21 cellular contexts compared by ENCODE assay signal in genomic region chr15:28179270-28179669, GRCh38.
A peak's percentile ranks its signal among the peaks of the same experiment; 100 is the strongest.
DNase-seq lines count a peak whose midpoint lies in the region; ATAC-seq and TF ChIP-seq lines count a peak whose summit lies in the region.
"Had no signal": no experiment of that assay in that cellular context is flagged by ENCODE, and none has a peak within 500 bp of the region (broad histone marks: within the 10 kb centered on the region; RNA-seq: fewer than 3 reads in every experiment).

No MANE protein-coding gene starts in this region.

- TF ChIP-seq CTCF in heart right ventricle (IDR thresholded peaks at IDR 0.05) = no peak

- no peaks in the 10 kb centered on the region for H3K27me3 ChIP-seq in CD4-positive, CD25-positive, alpha-beta regulatory T cell (ENCODE audit: control insufficient read depth, insufficient read depth, low read length)
- H3K27me3 ChIP-seq in heart right ventricle = no peaks in the 10 kb centered on the region
- no peaks in the 10 kb centered on the region for H3K27me3 ChIP-seq in right cardiac atrium (ENCODE audit: control insufficient read depth, insufficient read depth)
- H3K27me3 ChIP-seq: BE2C; BLaER1 treated with 17β-estradiol and CSF1 and Interleukin-3, amounts not matched to agents 10 nM and 100 nM had no signal

- no peaks in the 10 kb centered on the region for H3K9me3 ChIP-seq in CD4-positive, CD25-positive, alpha-beta regulatory T cell (ENCODE audit: control insufficient read depth in 2 of 2, low read length in 2 of 2)
- H3K9me3 ChIP-seq in heart right ventricle = no peaks in the 10 kb centered on the region
- no peaks in the 10 kb centered on the region for H3K9me3 ChIP-seq in right cardiac atrium (ENCODE audit: control insufficient read depth, low read length)
- H3K9me3 ChIP-seq: BE2C; BLaER1 treated with 17β-estradiol and CSF1 and Interleukin-3, amounts not matched to agents 10 nM and 100 nM had no signal

- no peak overlapping the region for H3K4me3 ChIP-seq in CD4-positive, CD25-positive, alpha-beta regulatory T cell (ENCODE audit: low read depth, low read length)
- H3K4me3 ChIP-seq in heart right ventricle (no peak overlapping the region), right cardiac atrium (ENCODE audit: low read length) (no peak overlapping the region)
- H3K4me3 ChIP-seq: BLaER1 treated with 17β-estradiol and CSF1 and Interleukin-3, amounts not matched to agents 10 nM and 100 nM; GM23338 had no signal

- no peak for DNase-seq in activated T-cell treated with anti-CD3 and anti-CD28 coated beads, Interleukin-2, amount 50 U/mL, for 72 hours
- DNase-seq in activated T-cell treated with anti-CD3 and anti-CD28 coated beads for 4 hours (no peak), heart right ventricle (no peak), right cardiac atrium (no peak), hypothalamus (lab: John Stamatoyannopoulos, UW) (no peak), ACHN (no peak)
- no peak for DNase-seq in CD4-positive, CD25-positive, alpha-beta regulatory T cell
- DNase-seq: AML-193; BE2C; Calu3; CD4-positive, alpha-beta memory T cell; COR-L47; DMS53; DMS79 treated with DMSO at 0.1 percent for 48 hours; GF-D8; H9 had no signal

- H3K4me1 ChIP-seq in CD4-positive, CD25-positive, alpha-beta regulatory T cell (ENCODE audit: control insufficient read depth, insufficient read depth, low read length, poor library complexity, severe bottlenecking) = no peaks in the 10 kb centered on the region
- peaks cover 0 to 10% (median 0%) of the 10 kb centered on the region in 9 donors for H3K4me1 ChIP-seq in heart right ventricle
- H3K4me1 ChIP-seq in right cardiac atrium (ENCODE audit: control insufficient read depth, insufficient read depth, low read length) = peaks cover 3% of the 10 kb centered on the region
- H3K4me1 ChIP-seq: BE2C; BLaER1 treated with 17β-estradiol and CSF1 and Interleukin-3, amounts not matched to agents 10 nM and 100 nM had no signal

- in situ Hi-C loops in ACHN (cut with HindIII; ENCODE audit: low pct_ligation_motif_present, low pct_unique_long_range_greater_than_20kb, low sequenced_read_pairs) = no loop called here

- ATAC-seq in activated T-cell treated with anti-CD3 and anti-CD28 coated beads, Interleukin-2, amount 50 U/mL, for 72 hours (replicated peaks in 1 of 2) = no peak
- no peak for ATAC-seq in CD4-positive, CD25-positive, alpha-beta regulatory T cell (ENCODE audit: low read depth in 2 of 2)
- ATAC-seq in heart right ventricle (peak in 7 of 8 donors; percentile 46 to 93 (median 69)), right cardiac atrium (peak; percentile 28 to 64)
- ATAC-seq: GM23338, HCT116 had no signal

- no peaks in the 10 kb centered on the region for H3K4me1 Mint-ChIP-seq in activated T-cell treated with anti-CD3 and anti-CD28 coated beads, Interleukin-2, amount 50 U/mL, for 72 hours (ENCODE audit: low read depth)
- peaks cover 0 to 7% (median 0%) of the 10 kb centered on the region in 4 donors for H3K4me1 Mint-ChIP-seq in CD4-positive, CD25-positive, alpha-beta regulatory T cell
- H3K4me1 Mint-ChIP-seq: GM23338, H9 had no signal

- WGBS in heart right ventricle, 2 donors = 44 to 66% methylated on average over 4 of the region's 4 CpGs
- WGBS in right cardiac atrium = 58% methylated on average over 4 of the region's 4 CpGs

- H3K4me3 Mint-ChIP-seq in activated T-cell treated with anti-CD3 and anti-CD28 coated beads, Interleukin-2, amount 50 U/mL, for 72 hours = no peak overlapping the region
- no peak overlapping the region for H3K4me3 Mint-ChIP-seq in CD4-positive, CD25-positive, alpha-beta regulatory T cell
- H3K4me3 Mint-ChIP-seq: CD14-positive monocyte; CD4-positive, alpha-beta memory T cell; GM23338; H9 had no signal

- no peaks in the 10 kb centered on the region for H3K27me3 Mint-ChIP-seq in activated T-cell treated with anti-CD3 and anti-CD28 coated beads, Interleukin-2, amount 50 U/mL, for 72 hours (ENCODE audit: low read depth)
- H3K27me3 Mint-ChIP-seq in CD4-positive, CD25-positive, alpha-beta regulatory T cell = no peaks in the 10 kb centered on the region
- H3K27me3 Mint-ChIP-seq: CD4-positive, alpha-beta memory T cell had no signal

- H3K27ac Mint-ChIP-seq in activated T-cell treated with anti-CD3 and anti-CD28 coated beads, Interleukin-2, amount 50 U/mL, for 72 hours = peak overlapping the region; percentile 72
- H3K27ac Mint-ChIP-seq in CD4-positive, CD25-positive, alpha-beta regulatory T cell = peak overlapping the region in 2 of 3 donors; percentile 14 to 79
- H3K27ac Mint-ChIP-seq: CD14-positive monocyte, GM23338 had no signal

- intact Hi-C loops in heart right ventricle (cut with DNase I) (no loop called here), right cardiac atrium (cut with DNase I) (no loop called here)

- peaks cover 28% of the 10 kb centered on the region for H3K36me3 ChIP-seq in CD4-positive, CD25-positive, alpha-beta regulatory T cell (ENCODE audit: control insufficient read depth, insufficient read depth, low read length)
- H3K36me3 ChIP-seq in heart right ventricle = peaks cover 0 to 100% (median 18%) of the 10 kb centered on the region in 9 donors

- peaks cover 2 to 6% of the 10 kb centered on the region in 2 donors for H3K36me3 Mint-ChIP-seq in activated T-cell treated with anti-CD3 and anti-CD28 coated beads, Interleukin-2, amount 50 U/mL, for 72 hours (ENCODE audit: insufficient read depth in 2 of 2)
- H3K36me3 Mint-ChIP-seq in CD4-positive, CD25-positive, alpha-beta regulatory T cell = peaks cover 46% of the 10 kb centered on the region

- no peak overlapping the region for H3K27ac ChIP-seq in CD4-positive, CD25-positive, alpha-beta regulatory T cell (ENCODE audit: insufficient read depth, low read length, poor library complexity, severe bottlenecking)
- H3K27ac ChIP-seq in heart right ventricle (no peak overlapping the region), right cardiac atrium (ENCODE audit: low read length) (no peak overlapping the region)
- H3K27ac ChIP-seq: 22Rv1; BLaER1 treated with 17β-estradiol and CSF1 and Interleukin-3, amounts not matched to agents 10 nM and 100 nM had no signal

- no peaks in the 10 kb centered on the region for H3K9me3 Mint-ChIP-seq in activated T-cell treated with anti-CD3 and anti-CD28 coated beads, Interleukin-2, amount 50 U/mL, for 72 hours
- peaks cover 0 to 1% (median 0%) of the 10 kb centered on the region in 7 donors for H3K9me3 Mint-ChIP-seq in CD4-positive, CD25-positive, alpha-beta regulatory T cell
- H3K9me3 Mint-ChIP-seq: CD14-positive monocyte; CD4-positive, alpha-beta memory T cell; GM23338; H9 had no signal

Comparison
In these comparisons a context has a peak if more than half of its experiments do, and no peak if none do; other contexts are left out.
1. ATAC-seq: peak in heart right ventricle (7 of 8) and right cardiac atrium (2 of 2); none in activated T-cell treated with anti-CD3 and anti-CD28 coated beads, Interleukin-2, amount 50 U/mL, for 72 hours (0 of 2) and CD4-positive, CD25-positive, alpha-beta regulatory T cell (0 of 2).